15 cellular contexts compared by ENCODE assay signal in genomic region chr4:6944311-6945051, GRCh38. TPM values are rescaled to one million over a fixed set of nuclear protein-coding genes. Genes with fewer than 3 reads are reported as not detected.
DNase-seq lines count a peak whose midpoint lies in the region; TF ChIP-seq lines count a peak whose summit lies in the region.
"Had no signal": no experiment of that assay in that cellular context is flagged by ENCODE, and none has a peak within 500 bp of the region (broad histone marks: within the 10 kb centered on the region; RNA-seq: fewer than 3 reads in every experiment).

No MANE protein-coding gene starts in this region.

- intact Hi-C loops in esophagus squamous epithelium (cut with DNase I): no loop called here

- CTCF ChIA-PET in activated naive CD4-positive, alpha-beta T cell treated with anti-CD3 and anti-CD28 coated beads, Interleukin-2, amount 10 ng/mL, durations not matched to agents 7 days and 5 days (lab: Charles Lee): interaction anchor here (1.5 kb wide), 1 partner anchor 30 kb away, joined by 4 read pairs; no protein-coding TSS in a partner anchor

- H3K4me1 ChIP-seq in esophagus squamous epithelium: peaks cover 12 to 49% (median 28%) of the 10 kb centered on the region in 3 donors

- peak overlapping the region; percentile 62 for H3K27ac Mint-ChIP-seq in activated naive CD4-positive, alpha-beta T cell treated with anti-CD3 and anti-CD28 coated beads, Interleukin-2, amount 10 ng/mL, durations not matched to agents 7 days and 5 days
- peak overlapping the region; percentile 97 for H3K27ac Mint-ChIP-seq in mesothelial cell of epicardium

- no peak overlapping the region for H3K4me3 Mint-ChIP-seq in activated naive CD4-positive, alpha-beta T cell treated with anti-CD3 and anti-CD28 coated beads, Interleukin-2, amount 10 ng/mL, durations not matched to agents 7 days and 5 days
- H3K4me3 Mint-ChIP-seq in mesothelial cell of epicardium: no peak overlapping the region

- H3K9me3 Mint-ChIP-seq in activated naive CD4-positive, alpha-beta T cell treated with anti-CD3 and anti-CD28 coated beads, Interleukin-2, amount 10 ng/mL, durations not matched to agents 7 days and 5 days: no peaks in the 10 kb centered on the region
- no peaks in the 10 kb centered on the region for H3K9me3 Mint-ChIP-seq in mesothelial cell of epicardium

- H3K36me3 Mint-ChIP-seq in activated naive CD4-positive, alpha-beta T cell treated with anti-CD3 and anti-CD28 coated beads, Interleukin-2, amount 10 ng/mL, durations not matched to agents 7 days and 5 days: peaks cover 17% of the 10 kb centered on the region
- H3K36me3 Mint-ChIP-seq in mesothelial cell of epicardium: no peaks in the 10 kb centered on the region

- H3K27ac ChIP-seq in brain microvascular endothelial cell (no peak overlapping the region), substantia nigra (ENCODE audit: low read depth, low read length, poor library complexity, severe bottlenecking) (peak overlapping the region; percentile 18), esophagus squamous epithelium (peak overlapping the region in 2 of 4 donors; percentile 9 to 63)
- H3K27ac ChIP-seq: gastroesophageal sphincter had no signal

- H3K36me3 ChIP-seq in brain microvascular endothelial cell (replicated peaks) (no peaks in the 10 kb centered on the region), esophagus squamous epithelium (peaks cover 0 to 8% (median 0%) of the 10 kb centered on the region in 3 donors)

- WGBS in esophagus squamous epithelium, 2 donors: 74 to 80% methylated on average over 15 to 19 of the region's 20 CpGs

- H3K9me3 ChIP-seq in esophagus squamous epithelium: no peaks in the 10 kb centered on the region
- H3K9me3 ChIP-seq: gastroesophageal sphincter, upper lobe of left lung had no signal

- H3K27me3 Mint-ChIP-seq in activated naive CD4-positive, alpha-beta T cell treated with anti-CD3 and anti-CD28 coated beads, Interleukin-2, amount 10 ng/mL, durations not matched to agents 7 days and 5 days: no peaks in the 10 kb centered on the region
- no peaks in the 10 kb centered on the region for H3K27me3 Mint-ChIP-seq in mesothelial cell of epicardium (ENCODE audit: low read depth)

- no peaks in the 10 kb centered on the region for H3K27me3 ChIP-seq in brain microvascular endothelial cell (replicated peaks)
- H3K27me3 ChIP-seq in esophagus squamous epithelium: no peaks in the 10 kb centered on the region
- H3K27me3 ChIP-seq: gastroesophageal sphincter, upper lobe of left lung had no signal

- H3K4me1 Mint-ChIP-seq in activated naive CD4-positive, alpha-beta T cell treated with anti-CD3 and anti-CD28 coated beads, Interleukin-2, amount 10 ng/mL, durations not matched to agents 7 days and 5 days: peaks cover 56% of the 10 kb centered on the region
- peaks cover 53% of the 10 kb centered on the region for H3K4me1 Mint-ChIP-seq in mesothelial cell of epicardium

- TF ChIP-seq POLR2A in esophagus squamous epithelium (IDR thresholded peaks at IDR 0.05): no peak

- DNase-seq in activated naive CD4-positive, alpha-beta T cell treated with anti-CD3 and anti-CD28 coated beads, Interleukin-2, amount 10 ng/mL, durations not matched to agents 7 days and 5 days: no peak
- no peak for DNase-seq in activated naive CD4-positive, alpha-beta T cell treated with Interleukin-2 at 50 U/mL for 16 hours
- DNase-seq in brain microvascular endothelial cell: peak; percentile 10
- DNase-seq in mesothelial cell of epicardium (ENCODE audit: low spot score in 2 of 2, unreplicated experiment in 2 of 2): no peak
- no peak for DNase-seq in substantia nigra (lab: John Stamatoyannopoulos, UW)
- DNase-seq in activated CD4-positive, alpha-beta T cell treated with anti-CD3 and anti-CD28 coated beads, Interleukin-2, amount 50 U/mL, for 48 hours: no peak
- no peak for DNase-seq in esophagus squamous epithelium (lab: John Stamatoyannopoulos, UW)
- no peak for DNase-seq in NCI-H446 treated with DMSO at 0.1 percent for 48 hours (lab: John Stamatoyannopoulos, UW)
- DNase-seq: cortex of kidney, GF-D8, NCI-H2227 treated with DMSO at 0.1 percent for 48 hours, Right ventricle myocardium superior, upper lobe of left lung had no signal

- in situ Hi-C loops in brain microvascular endothelial cell (cut with HindIII; ENCODE audit: low pct_ligation_motif_present, low sequenced_read_pairs): no loop called here

- H3K4me3 ChIP-seq in brain microvascular endothelial cell (ENCODE audit: low read depth, low read length): no peak overlapping the region
- H3K4me3 ChIP-seq in esophagus squamous epithelium: no peak overlapping the region
- H3K4me3 ChIP-seq: gastroesophageal sphincter, lung, upper lobe of left lung had no signal

- no peak for TF ChIP-seq CTCF in brain microvascular endothelial cell (IDR thresholded peaks at IDR 0.05; ENCODE audit: low read depth, low read length, missing control alignments)
- TF ChIP-seq CTCF in mesothelial cell of epicardium (IDR thresholded peaks at IDR 0.05; ENCODE audit: unreplicated experiment): no peak
- no peak for TF ChIP-seq CTCF in esophagus squamous epithelium (IDR thresholded peaks at IDR 0.05)

RNA-seq across cellular contexts. Expression of gene TBC1D14, which starts 34.9 kb away (rescaled TPM):
- total RNA-seq in mesothelial cell of epicardium (54.5 to 58.2 TPM (median 56.3 TPM) in 3 replicates), esophagus squamous epithelium (10 to 100 TPM; 28.2 to 50.4 (median 42.1) TPM)
